18 cellular contexts compared by ENCODE assay signal in the genomic region with DNA sequence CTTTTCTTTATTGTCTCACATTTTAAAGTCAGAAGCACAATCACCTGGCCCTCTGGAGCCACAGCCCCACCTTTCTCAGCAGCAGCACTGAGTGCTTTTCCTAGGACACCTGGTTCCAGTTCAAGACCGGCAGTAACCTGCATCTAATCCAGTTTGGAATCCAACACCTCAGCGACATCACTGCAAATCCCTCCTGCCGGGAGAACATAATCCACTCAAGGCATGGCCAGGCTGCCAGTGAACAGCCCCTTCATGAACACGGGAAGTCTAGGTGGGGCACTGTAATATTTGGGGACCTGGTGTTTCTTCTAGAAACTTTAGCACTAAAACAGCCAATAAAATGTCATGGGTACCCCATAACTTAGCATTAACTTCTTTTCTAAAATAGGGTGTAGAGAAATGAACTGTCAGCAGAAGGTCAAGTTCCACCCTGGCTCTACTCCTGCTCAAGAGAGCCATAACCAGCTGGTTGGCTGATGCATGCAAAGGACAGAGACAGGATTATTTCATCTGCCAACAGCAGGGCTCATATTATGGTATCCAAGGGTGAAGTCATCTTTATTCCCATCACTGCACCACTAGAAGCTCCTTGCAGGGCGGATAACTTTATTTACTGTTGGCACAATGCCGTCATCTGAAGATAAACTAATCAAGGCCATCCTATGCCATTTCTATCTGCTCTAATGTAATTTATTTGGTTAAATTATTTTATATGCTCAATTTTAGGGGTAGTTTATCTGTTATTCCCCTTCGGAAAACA.
DNase-seq lines count a peak whose midpoint lies in the region; ATAC-seq and TF ChIP-seq lines count a peak whose summit lies in the region.
"Had no signal": no experiment of that assay in that cellular context is flagged by ENCODE, and none has a peak within 500 bp of the region (broad histone marks: within the 10 kb centered on the region; RNA-seq: fewer than 3 reads in every experiment).

No MANE protein-coding gene starts in this region.

- no peak for TF ChIP-seq POLR2A in vagina (IDR thresholded peaks at IDR 0.05)

- H3K4me1 ChIP-seq in vagina (no peaks in the 10 kb centered on the region), colonic mucosa (no peaks in the 10 kb centered on the region)
- H3K4me1 ChIP-seq: A549 had no signal

- H3K36me3 ChIP-seq in vagina (no peaks in the 10 kb centered on the region), colonic mucosa (no peaks in the 10 kb centered on the region)
- H3K36me3 ChIP-seq: HAP-1 had no signal

- no peak for TF ChIP-seq CTCF in vagina (IDR thresholded peaks at IDR 0.05)
- TF ChIP-seq CTCF in colonic mucosa (IDR thresholded peaks at IDR 0.05), result no peak

- DNase-seq in NCI-H510A treated with DMSO at 0.1 percent for 48 hours (lab: John Stamatoyannopoulos, UW), result peak; percentile 13
- DNase-seq in NCI-H510A (lab: John Stamatoyannopoulos, UW), result no peak
- peak; percentile 14 for DNase-seq in left lobe of liver (ENCODE audit: low spot score)
- peak; percentile 9 to 42 for DNase-seq in vagina (ENCODE audit: extremely low spot score in 2 of 2)
- no peak for DNase-seq in colonic mucosa
- DNase-seq: activated CD4-positive, alpha-beta T cell treated with anti-CD3 and anti-CD28 coated beads for 36 hours; activated CD8-positive, alpha-beta memory T cell treated with anti-CD3 and anti-CD28 coated beads, Interleukin-2, amount 10 ng/mL, durations not matched to agents 7 days and 5 days; activated gamma-delta T cell; anterior cingulate cortex; Karpas-422; NCI-H1105; NCI-H345; trophoblast cell had no signal

- intact Hi-C loops in vagina (cut with DNase I), result no loop called here
- intact Hi-C loops in colonic mucosa (cut with DNase I), result no loop called here

- H3K4me3 ChIP-seq in vagina (no peak overlapping the region), colonic mucosa (no peak overlapping the region)
- H3K4me3 ChIP-seq: A549, HAP-1 had no signal

- no peak for ATAC-seq in left lobe of liver
- ATAC-seq in GM19395 (IDR thresholded peaks at IDR 0.05; ENCODE audit: unreplicated experiment), result no peak
- ATAC-seq in GM18498 (IDR thresholded peaks at IDR 0.05; ENCODE audit: unreplicated experiment), result no peak
- ATAC-seq: A549; activated CD4-positive, alpha-beta T cell treated with anti-CD3 and anti-CD28 coated beads for 36 hours; activated CD8-positive, alpha-beta memory T cell treated with anti-CD3 and anti-CD28 coated beads, Interleukin-2, amount 10 ng/mL, durations not matched to agents 7 days and 5 days had no signal

- H3K27me3 ChIP-seq in vagina, result no peaks in the 10 kb centered on the region
- H3K27me3 ChIP-seq in colonic mucosa, result no peaks in the 10 kb centered on the region

- H3K27ac ChIP-seq in angular gyrus (ENCODE audit: low read depth, low read length), result peak overlapping the region; percentile 8
- no peak overlapping the region for H3K27ac ChIP-seq in vagina
- H3K27ac ChIP-seq in colonic mucosa, result no peak overlapping the region
- H3K27ac ChIP-seq: A549 had no signal

- no peaks in the 10 kb centered on the region for H3K9me3 ChIP-seq in vagina
- H3K9me3 ChIP-seq in colonic mucosa, result no peaks in the 10 kb centered on the region
- H3K9me3 ChIP-seq: A549, HAP-1 had no signal

- no peak overlapping the region for H3K9ac ChIP-seq in colonic mucosa (ENCODE audit: low read depth in 2 of 2, low read length in 2 of 2)

Comparison
In these comparisons a context has a peak if more than half of its experiments do, and no peak if none do; other contexts are left out.
1. DNase-seq: peak in NCI-H510A treated with DMSO at 0.1 percent for 48 hours (single experiment), left lobe of liver (single experiment) and vagina (2 of 2); none in NCI-H510A (single experiment) and colonic mucosa (single experiment).